16 cellular contexts compared by ENCODE assay signal in the genomic region with DNA sequence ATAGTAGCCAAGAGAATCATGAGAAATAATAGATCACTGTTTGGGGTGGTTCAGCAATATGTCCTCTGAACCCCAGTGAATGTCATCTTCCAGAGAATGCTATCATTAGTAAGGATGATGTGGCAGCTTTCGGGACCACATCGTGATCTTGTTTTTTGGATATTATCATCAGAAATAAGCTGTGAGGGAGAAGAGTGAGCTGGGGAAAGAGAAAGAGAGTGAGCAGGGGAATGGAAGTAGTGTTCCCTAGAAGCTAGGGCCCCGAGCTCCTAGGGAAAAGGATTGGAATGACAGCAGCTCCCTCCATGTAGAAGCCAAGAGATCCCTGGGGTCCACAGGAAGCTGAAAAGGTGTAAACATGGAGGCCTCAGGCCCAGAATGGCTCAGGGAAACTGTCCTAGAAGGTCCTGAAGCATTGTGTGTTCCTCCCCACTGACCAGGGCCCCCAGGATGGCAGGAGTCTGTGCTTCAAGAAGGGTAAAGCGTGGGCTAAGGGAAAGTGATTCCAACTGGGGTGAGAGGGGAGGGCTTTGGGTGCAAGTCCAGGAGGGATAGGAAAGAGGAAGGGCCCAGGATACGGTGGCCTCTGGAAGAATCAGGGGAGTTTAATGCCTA. TPM values are rescaled to one million over a fixed set of nuclear protein-coding genes. Genes with fewer than 3 reads are reported as not detected.
DNase-seq lines count a peak whose midpoint lies in the region; ATAC-seq and TF ChIP-seq lines count a peak whose summit lies in the region.
"Had no signal": no experiment of that assay in that cellular context is flagged by ENCODE, and none has a peak within 500 bp of the region (broad histone marks: within the 10 kb centered on the region; RNA-seq: fewer than 3 reads in every experiment).

No MANE protein-coding gene starts in this region.

- no peaks in the 10 kb centered on the region for H3K9me3 ChIP-seq in Panc1 (ENCODE audit: control insufficient read depth, insufficient read depth, low read depth, low read length)
- no peaks in the 10 kb centered on the region for H3K9me3 ChIP-seq in spleen
- H3K9me3 ChIP-seq: left lung, MG63 had no signal

- H3K36me3 ChIP-seq in Panc1 (ENCODE audit: control insufficient read depth, insufficient read depth, low read length) = no peaks in the 10 kb centered on the region
- no peaks in the 10 kb centered on the region for H3K36me3 ChIP-seq in spleen
- H3K36me3 ChIP-seq: left lung, MG63 had no signal

- peaks cover 73% of the 10 kb centered on the region for H3K4me1 Mint-ChIP-seq in T-helper 2 cell treated with Interferon-gamma antibody and Interleukin-4, amounts not matched to agents 5 μg/mL and 100 μg/mL, for 36 hours (ENCODE audit: low read depth)

- H3K4me1 ChIP-seq in Panc1 (ENCODE audit: control insufficient read depth, insufficient read depth, low read length) = peaks cover 6% of the 10 kb centered on the region
- H3K4me1 ChIP-seq in spleen = peaks cover 0 to 95% (median 43%) of the 10 kb centered on the region in 6 donors
- H3K4me1 ChIP-seq: foreskin keratinocyte had no signal

- WGBS in spleen, 5 donors = 91 to 95% (median 93%) methylated on average over 5 of the region's 5 CpGs

- ATAC-seq in Panc1 = no peak
- ATAC-seq: foreskin keratinocyte, left lung had no signal

- intact Hi-C loops in Panc1 (cut with micrococcal nuclease; ENCODE audit: unreplicated experiment) = no loop called here
- intact Hi-C loops in spleen (cut with DNase I; ENCODE audit: low total_unique reads) = no loop called here

- H3K27ac ChIP-seq in Panc1 (ENCODE audit: low read length) (peak overlapping the region; percentile 45; the same call in 1 of the 2 replicates), spleen (peak overlapping the region in 2 of 8 donors; percentile 96 to 98)
- H3K27ac ChIP-seq: foreskin keratinocyte, left lung, PC-9 had no signal

- peak; percentile 17 for TF ChIP-seq POLR2A in erythroblast (IDR thresholded peaks at IDR 0.05; ENCODE audit: low read length)
- TF ChIP-seq POLR2A in spleen (IDR thresholded peaks at IDR 0.05) = no peak

- H3K27ac Mint-ChIP-seq in T-helper 2 cell treated with Interferon-gamma antibody and Interleukin-4, amounts not matched to agents 5 μg/mL and 100 μg/mL, for 36 hours = peak overlapping the region; percentile 19

- H3K27me3 ChIP-seq in Panc1 (ENCODE audit: control insufficient read depth, insufficient read depth, low read length) (no peaks in the 10 kb centered on the region), spleen (replicated peaks in 1 of 7) (no peaks in the 10 kb centered on the region)
- H3K27me3 ChIP-seq: foreskin keratinocyte, left lung, MG63 had no signal

- DNase-seq in T-helper 2 cell treated with Interferon-gamma antibody and Interleukin-4, amounts not matched to agents 5 μg/mL and 100 μg/mL, for 36 hours (ENCODE audit: low spot score) = peak; percentile 0
- DNase-seq in T-helper 2 cell (no peak), Panc1 (ENCODE audit: low read depth, low spot score) (no peak), erythroblast (lab: John Stamatoyannopoulos, UW) (peak; percentile 55 to 63), spleen (peak; percentile 37), NCI-H1092 treated with DMSO at 0.1 percent for 48 hours (lab: John Stamatoyannopoulos, UW) (no peak), LoVo (ENCODE audit: low spot score) (no peak), NCI-H2227 treated with DMSO at 0.1 percent for 48 hours (lab: John Stamatoyannopoulos, UW) (no peak)
- DNase-seq: 8988T; activated CD4-positive, CD25-positive, alpha-beta regulatory T cell; foreskin keratinocyte; MG63; NCI-H2029 treated with DMSO at 0.1 percent for 48 hours; NCI-H524 treated with DMSO at 0.1 percent for 48 hours; PC-9 had no signal

- H3K4me3 Mint-ChIP-seq in T-helper 2 cell treated with Interferon-gamma antibody and Interleukin-4, amounts not matched to agents 5 μg/mL and 100 μg/mL, for 36 hours = no peak overlapping the region

- no peaks in the 10 kb centered on the region for H3K36me3 Mint-ChIP-seq in T-helper 2 cell treated with Interferon-gamma antibody and Interleukin-4, amounts not matched to agents 5 μg/mL and 100 μg/mL, for 36 hours (ENCODE audit: low read depth)

- CTCF ChIA-PET in Panc1 (lab: Charles Lee) = no interaction called here

- in situ Hi-C loops in Panc1 (cut with HindIII; ENCODE audit: low pct_unique_long_range_greater_than_20kb, low sequenced_read_pairs) = no loop called here

- H3K27me3 Mint-ChIP-seq in T-helper 2 cell treated with Interferon-gamma antibody and Interleukin-4, amounts not matched to agents 5 μg/mL and 100 μg/mL, for 36 hours (ENCODE audit: low read depth) = no peaks in the 10 kb centered on the region

- POLR2A ChIA-PET in Panc1 (lab: Charles Lee) = no interaction called here

- H3K9me3 Mint-ChIP-seq in T-helper 2 cell treated with Interferon-gamma antibody and Interleukin-4, amounts not matched to agents 5 μg/mL and 100 μg/mL, for 36 hours = no peaks in the 10 kb centered on the region

- no peak for TF ChIP-seq CTCF in Panc1 (IDR thresholded peaks at IDR 0.05)
- TF ChIP-seq CTCF in spleen (IDR thresholded peaks at IDR 0.05 in 8 of 11, conservative IDR thresholded peaks at IDR 0.05 in 3 of 11) = no peak

- no peak overlapping the region for H3K4me3 ChIP-seq in Panc1 (ENCODE audit: low read depth in 2 of 2, low read length in 2 of 2)
- no peak overlapping the region for H3K4me3 ChIP-seq in spleen
- H3K4me3 ChIP-seq: left lung, MG63, PC-9 had no signal

- no TSS peak for BruUV-seq in Panc1 (replicated peaks; lab: Mats Ljungman, UMichigan)

RNA-seq across cellular contexts. Expression of gene KLF13, which starts 56.6 kb away (rescaled TPM):
- 78.6 TPM for total RNA-seq in Panc1 (2021; ENCODE audit: unreplicated experiment)
- polyA plus RNA-seq in Panc1 (2012; ENCODE audit: insufficient read length) = 91.5 TPM
- total RNA-seq in spleen = 100 to 1,000 TPM in 1 of 7 donors, 10 to 100 TPM in 6; 71.6 to 111 (median 85.8) TPM
- polyA plus RNA-seq in spleen = 10 to 100 TPM; 21.8 to 43.3 (median 43.1) TPM

Comparison
In these comparisons a context has a peak if more than half of its experiments do, and no peak if none do; other contexts are left out.
1. DNase-seq: peak in T-helper 2 cell treated with Interferon-gamma antibody and Interleukin-4, amounts not matched to agents 5 μg/mL and 100 μg/mL, for 36 hours (single experiment), erythroblast (2 of 2) and spleen (single experiment); none in T-helper 2 cell (0 of 5), Panc1 (single experiment), NCI-H1092 treated with DMSO at 0.1 percent for 48 hours (single experiment), LoVo (single experiment) and NCI-H2227 treated with DMSO at 0.1 percent for 48 hours (single experiment).